In the genomic region with DNA sequence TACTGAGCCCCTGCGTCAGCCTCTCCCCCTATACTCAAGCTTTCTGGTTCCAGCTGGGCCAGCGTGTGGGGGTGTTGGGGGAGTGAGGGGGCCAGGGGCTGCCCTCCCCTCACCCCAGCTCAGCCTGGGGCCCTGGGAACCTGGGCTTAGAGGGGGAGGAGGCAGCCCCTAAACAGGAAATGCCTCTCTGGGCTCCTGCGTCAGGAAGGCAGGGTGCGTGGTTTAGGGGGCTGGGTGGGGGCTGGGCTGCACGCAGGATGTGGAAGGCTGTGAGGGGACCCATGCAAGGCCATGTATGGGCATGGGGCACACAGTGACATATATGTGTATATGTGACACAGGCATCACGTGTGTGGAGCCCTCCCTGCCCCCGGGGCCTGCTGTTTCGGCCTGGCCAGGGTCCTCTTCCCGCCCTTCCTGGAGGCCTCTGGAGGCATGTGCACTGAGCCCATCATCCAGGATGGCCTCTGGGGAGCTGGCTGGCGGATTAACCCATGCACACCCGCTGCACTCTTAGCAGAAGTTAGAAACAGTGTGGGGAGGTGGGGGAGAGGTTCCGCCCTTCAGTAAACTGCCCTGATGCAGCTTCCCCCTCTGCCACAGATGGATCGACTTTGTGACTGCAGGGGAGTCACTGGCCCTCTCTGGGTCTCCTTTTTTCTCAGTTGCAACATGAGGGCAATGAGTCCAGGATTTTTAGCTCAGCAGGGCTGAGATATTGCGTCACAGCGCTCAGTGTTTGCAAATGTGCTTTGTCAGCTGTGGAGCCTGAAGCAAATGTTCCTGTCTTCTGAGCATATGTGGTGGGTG, we compare ENCODE assay signal across 8 cellular contexts.
A peak's percentile ranks its signal among the peaks of the same experiment; 100 is the strongest.
DNase-seq lines count a peak whose midpoint lies in the region; ATAC-seq and TF ChIP-seq lines count a peak whose summit lies in the region.

No MANE protein-coding gene starts in this region.

- H3K36me3 Mint-ChIP-seq in stimulated activated naive B cell treated with anti-CD40 and anti-IgM and Interleukin-4, amounts not matched to agents 10 μg/mL and 1 μg/mL and 100 μg/mL, for 72 hours, result no peaks in the 10 kb centered on the region

- in situ Hi-C loops in astrocyte of the spinal cord (cut with HindIII; ENCODE audit: low sequenced_read_pairs), result no loop called here

- DNase-seq in GF-D8 (lab: John Stamatoyannopoulos, UW), result peak; percentile 86
- DNase-seq in NOMO-1 treated with DMSO at 0.1 percent for 48 hours (lab: John Stamatoyannopoulos, UW; ENCODE audit: unreplicated experiment), result peak; percentile 94
- peak; percentile 84 for DNase-seq in astrocyte of the spinal cord (ENCODE audit: low read depth, low spot score)
- DNase-seq in islet precursor cell, result peak; percentile 71
- DNase-seq in stimulated activated naive B cell treated with anti-CD40 and anti-IgM and Interleukin-4, amounts not matched to agents 10 μg/mL and 1 μg/mL and 100 μg/mL, for 72 hours, result no peak

- H3K9me3 Mint-ChIP-seq in stimulated activated naive B cell treated with anti-CD40 and anti-IgM and Interleukin-4, amounts not matched to agents 10 μg/mL and 1 μg/mL and 100 μg/mL, for 72 hours, result no peaks in the 10 kb centered on the region

- H3K4me1 Mint-ChIP-seq in stimulated activated naive B cell treated with anti-CD40 and anti-IgM and Interleukin-4, amounts not matched to agents 10 μg/mL and 1 μg/mL and 100 μg/mL, for 72 hours, result peaks cover 25 to 43% of the 10 kb centered on the region in 2 donors

- TF ChIP-seq CTCF in astrocyte of the spinal cord (IDR thresholded peaks at IDR 0.05; ENCODE audit: low read depth, low read length), result no peak

- no peaks in the 10 kb centered on the region for H3K27me3 Mint-ChIP-seq in stimulated activated naive B cell treated with anti-CD40 and anti-IgM and Interleukin-4, amounts not matched to agents 10 μg/mL and 1 μg/mL and 100 μg/mL, for 72 hours

- peak; percentile 79 to 84 for ATAC-seq in stimulated activated naive B cell treated with anti-CD40 and anti-IgM and Interleukin-4, amounts not matched to agents 10 μg/mL and 1 μg/mL and 100 μg/mL, for 72 hours (replicated peaks)
- ATAC-seq in GM21360 (IDR thresholded peaks at IDR 0.05; ENCODE audit: unreplicated experiment) (no peak), GM19455 (IDR thresholded peaks at IDR 0.05; ENCODE audit: unreplicated experiment) (no peak), GM18870 (IDR thresholded peaks at IDR 0.05; ENCODE audit: unreplicated experiment) (no peak)

- peak overlapping the region; percentile 71 to 74 for H3K4me3 Mint-ChIP-seq in stimulated activated naive B cell treated with anti-CD40 and anti-IgM and Interleukin-4, amounts not matched to agents 10 μg/mL and 1 μg/mL and 100 μg/mL, for 72 hours

- no peak overlapping the region for H3K4me3 ChIP-seq in astrocyte of the spinal cord (ENCODE audit: low read depth, low read length)

- H3K27ac Mint-ChIP-seq in stimulated activated naive B cell treated with anti-CD40 and anti-IgM and Interleukin-4, amounts not matched to agents 10 μg/mL and 1 μg/mL and 100 μg/mL, for 72 hours, result peak overlapping the region; percentile 90

Comparison
In these comparisons a context has a peak if more than half of its experiments do, and no peak if none do; other contexts are left out.
1. ATAC-seq: peak in stimulated activated naive B cell treated with anti-CD40 and anti-IgM and Interleukin-4, amounts not matched to agents 10 μg/mL and 1 μg/mL and 100 μg/mL, for 72 hours (2 of 2); none in GM21360 (single experiment), GM19455 (single experiment) and GM18870 (single experiment).